ENCODE assay signal across 24 cellular contexts in genomic region chr18:13826209-13826608, GRCh38. TPM values are rescaled to one million over a fixed set of nuclear protein-coding genes. Genes with fewer than 3 reads are reported as not detected.
DNase-seq lines count a peak whose midpoint lies in the region; ATAC-seq and TF ChIP-seq lines count a peak whose summit lies in the region.
"Had no signal": no experiment of that assay in that cellular context is flagged by ENCODE, and none has a peak within 500 bp of the region (broad histone marks: within the 10 kb centered on the region; RNA-seq: fewer than 3 reads in every experiment).

No MANE protein-coding gene starts in this region.

- no peak overlapping the region for H3K4me3 Mint-ChIP-seq in neural crest cell
- H3K4me3 Mint-ChIP-seq: CD4-positive, alpha-beta T cell; CD8-positive, alpha-beta T cell had no signal

- peaks cover 46% of the 10 kb centered on the region for H3K27me3 Mint-ChIP-seq in neural crest cell (ENCODE audit: low read depth)

- peaks cover 3% of the 10 kb centered on the region for H3K4me1 Mint-ChIP-seq in neural crest cell

- H3K79me2 ChIP-seq in DND-41 (ENCODE audit: insufficient read depth, low read length): peaks cover 4% of the 10 kb centered on the region

- peaks cover 16% of the 10 kb centered on the region for H3K27me3 ChIP-seq in DND-41 (ENCODE audit: insufficient read depth, low read length, poor library complexity)
- H3K27me3 ChIP-seq: BE2C, BLaER1 had no signal

- DNase-seq in DND-41 (no peak), neural crest cell (ENCODE audit: low read depth, low spot score) (no peak), left lobe of liver (ENCODE audit: low spot score) (no peak), omental fat pad (ENCODE audit: low spot score) (no peak)
- no peak for DNase-seq in activated CD4-positive, alpha-beta T cell treated with anti-CD3 and anti-CD28 coated beads, Interleukin-2, amount 50 U/mL, for 4 hours
- no peak for DNase-seq in activated CD4-positive, CD25-positive, alpha-beta regulatory T cell treated with anti-CD3 and anti-CD28 coated beads, Interleukin-2, amount 50 U/mL, for 72 hours
- DNase-seq: 8988T; ACHN; BE2C; C1 segment of cervical spinal cord; Caco-2; Calu3; CD4-positive, alpha-beta T cell; CD8-positive, alpha-beta T cell; DMS79 treated with DMSO at 0.1 percent for 48 hours; EL; GDM1 had no signal

- H3K9ac ChIP-seq in DND-41 (ENCODE audit: low read depth, low read length): no peak overlapping the region
- H3K9ac ChIP-seq: BLaER1 had no signal

- no peaks in the 10 kb centered on the region for H3K36me3 Mint-ChIP-seq in neural crest cell (ENCODE audit: low read depth)
- H3K36me3 Mint-ChIP-seq: CD8-positive, alpha-beta T cell had no signal

- H2AFZ ChIP-seq in DND-41 (ENCODE audit: low read depth, low read length): no peak overlapping the region

- H3K36me3 ChIP-seq in DND-41 (ENCODE audit: insufficient read depth, low read length): no peaks in the 10 kb centered on the region
- H3K36me3 ChIP-seq: BE2C, BLaER1 had no signal

- peak overlapping the region; percentile 76 for H3K27ac Mint-ChIP-seq in neural crest cell (ENCODE audit: unreplicated experiment)
- H3K27ac Mint-ChIP-seq: CD4-positive, alpha-beta T cell; CD8-positive, alpha-beta T cell had no signal

- no peaks in the 10 kb centered on the region for H4K20me1 ChIP-seq in DND-41 (ENCODE audit: insufficient read depth, low read length)
- H4K20me1 ChIP-seq: BLaER1 had no signal

- no peak overlapping the region for H3K4me3 ChIP-seq in DND-41 (ENCODE audit: low read depth in 1 of 2, low read length in 2 of 2)
- H3K4me3 ChIP-seq: BLaER1, GM12878 had no signal

- peaks cover 34% of the 10 kb centered on the region for H3K4me1 ChIP-seq in DND-41 (ENCODE audit: insufficient read depth, low read length)
- H3K4me1 ChIP-seq: BE2C, BLaER1, Caco-2 had no signal

- no peaks in the 10 kb centered on the region for H3K9me3 ChIP-seq in DND-41 (ENCODE audit: insufficient read depth, low read length, severe bottlenecking)
- H3K9me3 ChIP-seq: BE2C, BLaER1, Caco-2 had no signal

- 0 out of 2 replicates have a peak overlapping the region, but pooled peaks have one; percentile 6 for H3K4me2 ChIP-seq in DND-41 (ENCODE audit: insufficient read depth, low read length)
- H3K4me2 ChIP-seq: BLaER1 had no signal

- no peak for TF ChIP-seq CTCF in C4-2B (conservative IDR thresholded peaks at IDR 0.05)
- TF ChIP-seq CTCF in DND-41 (IDR thresholded peaks at IDR 0.05; ENCODE audit: borderline replicate concordance, extremely low read depth, low read length, poor library complexity, severe bottlenecking): no peak
- TF ChIP-seq CTCF in VCaP (conservative IDR thresholded peaks at IDR 0.05): no peak
- no peak for TF ChIP-seq CTCF in neural crest cell (conservative IDR thresholded peaks at IDR 0.05)
- TF ChIP-seq CTCF in omental fat pad (IDR thresholded peaks at IDR 0.05): no peak

- H3K9me3 Mint-ChIP-seq in neural crest cell: no peaks in the 10 kb centered on the region
- H3K9me3 Mint-ChIP-seq: CD4-positive, alpha-beta T cell; CD8-positive, alpha-beta T cell had no signal

- ATAC-seq in DND-41 (ENCODE audit: insufficient read depth, low read depth) (no peak), left lobe of liver (no peak), omental fat pad (ENCODE audit: low FRiP score) (no peak)
- ATAC-seq: CD8-positive, alpha-beta T cell; GM12878 had no signal

- H3K27ac ChIP-seq in C4-2B (peak overlapping the region; percentile 20; the same call in 1 of the 2 replicates), DND-41 (ENCODE audit: low read length) (no peak overlapping the region), VCaP (peak overlapping the region; percentile 37; the same call in 1 of the 2 replicates)
- H3K27ac ChIP-seq: BLaER1 had no signal

RNA-seq across cellular contexts. Expression of gene MC5R, which starts 2.3 kb away (rescaled TPM):
- not detected in 2 replicates for total RNA-seq in neural crest cell
- not detected for total RNA-seq in left lobe of liver
- 1 to 10 TPM in 1 of 4 donors, under 1 TPM in 1, not detected in 2; 0.36 to 1.2 TPM for total RNA-seq in omental fat pad
- total RNA-seq: A673; Caco-2; Calu3; CD4-positive, alpha-beta T cell; CD8-positive, alpha-beta T cell; Daoy; G401; GM12878 had no signal
